In the genomic region with DNA sequence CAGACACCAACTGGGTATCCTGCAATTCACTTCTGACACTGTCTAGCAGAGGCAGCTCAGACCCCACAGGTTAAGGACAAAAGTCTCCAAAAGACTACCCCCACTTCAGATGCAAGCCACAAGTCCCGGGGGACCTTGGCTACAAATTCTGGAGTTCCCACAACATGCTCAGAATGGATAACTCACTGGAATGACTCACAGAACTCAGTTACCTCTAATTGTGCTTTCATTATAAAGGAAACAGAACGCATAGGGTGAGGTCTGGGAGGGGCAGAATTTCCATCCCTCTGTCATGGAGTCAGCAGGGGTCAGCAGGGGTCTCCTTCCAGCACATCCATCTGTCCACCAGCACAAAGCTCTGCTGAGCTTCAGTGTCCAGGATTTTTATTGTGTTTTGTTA, we compare ENCODE assay signal across 13 cellular contexts.
DNase-seq lines count a peak whose midpoint lies in the region; ATAC-seq and TF ChIP-seq lines count a peak whose summit lies in the region.
"Had no signal": no experiment of that assay in that cellular context is flagged by ENCODE, and none has a peak within 500 bp of the region (broad histone marks: within the 10 kb centered on the region; RNA-seq: fewer than 3 reads in every experiment).

No MANE protein-coding gene starts in this region.

- no peak for ATAC-seq in GM18873 (IDR thresholded peaks at IDR 0.05; ENCODE audit: low FRiP score, unreplicated experiment)
- ATAC-seq: stimulated activated naive CD8-positive, alpha-beta T cell treated with anti-CD3 and anti-CD28 coated beads, Interleukin-15, amount 100 ng/mL, for 72 hours had no signal

- DNase-seq in A172 (ENCODE audit: low spot score) = peak; percentile 89
- DNase-seq in HS-5 (ENCODE audit: low read depth) = peak; percentile 87
- DNase-seq in cardiac fibroblast (ENCODE audit: low read depth in 2 of 2) = peak; percentile 22 to 90
- peak; percentile 10 for DNase-seq in iris pigment epithelial cell (ENCODE audit: low read depth)
- no peak for DNase-seq in activated CD4-positive, alpha-beta T cell treated with anti-CD3 and anti-CD28 coated beads for 48 hours
- DNase-seq in NAMALWA (ENCODE audit: low spot score) = no peak
- no peak for DNase-seq in SW 1271 (lab: John Stamatoyannopoulos, UW)
- DNase-seq: activated CD4-positive, alpha-beta memory T cell treated with anti-CD3 and anti-CD28 coated beads for 36 hours; effector CD8-positive, alpha-beta T cell; NK-92 treated with Interleukin-12 subunit alpha and Interleukin-12 subunit beta, amount 100 ng/mL, for 24 hours; stimulated activated CD4-positive, alpha-beta T cell treated with anti-CD3 and anti-CD28 coated beads, Interleukin-4, amount 100 ng/mL, for 1 hour; stimulated activated naive CD8-positive, alpha-beta T cell treated with anti-CD3 and anti-CD28 coated beads, Interleukin-15, amount 100 ng/mL, for 72 hours had no signal

- no peak overlapping the region for H3K4me3 ChIP-seq in cardiac fibroblast (replicated peaks in 1 of 2; ENCODE audit: low read depth in 2 of 2, low read length in 2 of 2)

- no peak for TF ChIP-seq CTCF in cardiac fibroblast (IDR thresholded peaks at IDR 0.05; ENCODE audit: low read depth, low read length)

Comparison
In these comparisons a context has a peak if more than half of its experiments do, and no peak if none do; other contexts are left out.
1. DNase-seq: peak in A172 (single experiment), HS-5 (single experiment), cardiac fibroblast (2 of 2) and iris pigment epithelial cell (single experiment); none in activated CD4-positive, alpha-beta T cell treated with anti-CD3 and anti-CD28 coated beads for 48 hours (single experiment), NAMALWA (single experiment) and SW 1271 (0 of 2).